Comparison of ENCODE assay signal across 24 cellular contexts in genomic region chr4:40592034-40592433, GRCh38. TPM values are rescaled to one million over a fixed set of nuclear protein-coding genes. Genes with fewer than 3 reads are reported as not detected.
DNase-seq lines count a peak whose midpoint lies in the region; ATAC-seq, FAIRE-seq and TF ChIP-seq lines count a peak whose summit lies in the region.
"Had no signal": no experiment of that assay in that cellular context is flagged by ENCODE, and none has a peak within 500 bp of the region (broad histone marks: within the 10 kb centered on the region; RNA-seq: fewer than 3 reads in every experiment).

No MANE protein-coding gene starts in this region.

- no peak for DNase-seq in A549 (ENCODE audit: low read depth in 1 of 2, low spot score in 1 of 2)
- DNase-seq in GM12878 (ENCODE audit: low read depth, low spot score), result no peak
- DNase-seq in kidney tubule cell (ENCODE audit: low spot score), result peak; percentile 36
- no peak for DNase-seq in Karpas-422
- no peak for DNase-seq in heart right ventricle
- no peak for DNase-seq in NCI-H345 (lab: John Stamatoyannopoulos, UW)
- DNase-seq: ACHN; AML-193; BE2C; Calu3; CD4-positive, alpha-beta T cell; CD8-positive, alpha-beta memory T cell; DMS53; DMS79 treated with DMSO at 0.1 percent for 48 hours; GF-D8; H7; HCEC 1CT had no signal

- RAD21 ChIA-PET in GM12878 (lab: Charles Lee; ENCODE audit: unreplicated experiment), result no interaction called here

- in situ Hi-C loops in GM12878 (cut with MboI), result no loop called here

- H3K9ac ChIP-seq in GM12878 (ENCODE audit: control insufficient read depth, insufficient read depth, low read length), result no peak overlapping the region
- H3K9ac ChIP-seq in liver (ENCODE audit: low read depth in 1 of 2, low read length in 2 of 2), result no peak overlapping the region
- H3K9ac ChIP-seq in Karpas-422 (ENCODE audit: low read length), result no peak overlapping the region
- H3K9ac ChIP-seq: BLaER1 treated with 17β-estradiol and CSF1 and Interleukin-3, amounts not matched to agents 10 nM and 100 nM had no signal

- no peak overlapping the region for H2AFZ ChIP-seq in GM12878 (ENCODE audit: control insufficient read depth, low read depth, low read length)
- H2AFZ ChIP-seq in Karpas-422 (ENCODE audit: low read length), result no peak overlapping the region

- TF ChIP-seq POLR2A in A549 (IDR thresholded peaks at IDR 0.05; ENCODE audit: low read length) (no peak), GM12878 (IDR thresholded peaks at IDR 0.05; ENCODE audit: low read depth, low read length) (no peak)

- TSS peak; percentile 36 for BruUV-seq in GM12878 (replicated peaks; lab: Mats Ljungman, UMichigan)

- H3K27ac ChIP-seq in A549, result peak overlapping the region in 1 of 2 experiments; percentile 54; a peak in 2 of 6 replicates
- no peak overlapping the region for H3K27ac ChIP-seq in GM12878 (ENCODE audit: control insufficient read depth, insufficient read depth)
- peak overlapping the region in 1 of 2 donors; percentile 70 for H3K27ac ChIP-seq in liver (ENCODE audit: low read depth in 1 of 2, low read length in 2 of 2)
- H3K27ac ChIP-seq in Karpas-422 (ENCODE audit: low read length), result no peak overlapping the region
- no peak overlapping the region for H3K27ac ChIP-seq in heart right ventricle
- H3K27ac ChIP-seq: 22Rv1; BLaER1 treated with 17β-estradiol and CSF1 and Interleukin-3, amounts not matched to agents 10 nM and 100 nM had no signal

- WGBS in A549 (ENCODE audit: missing lambda C conversion rate), result 57% methylated on average over 3 of the region's 3 CpGs
- 69% methylated on average over 3 of the region's 3 CpGs for WGBS in GM12878 (ENCODE audit: insufficient coverage, insufficient replicate concordance, low lambda C conversion rate, missing lambda C conversion rate)
- WGBS in liver, result 43% methylated on average over 3 of the region's 3 CpGs
- 87 to 88% methylated on average over 3 of the region's 3 CpGs for WGBS in heart right ventricle, 2 donors

- no peak for FAIRE-seq in A549 (lab: Jason Lieb, UNC)
- FAIRE-seq in GM12878 (lab: Jason Lieb, UNC), result no peak
- FAIRE-seq: A204.1, GM12892, H1 had no signal

- ATAC-seq in A549 (no peak), GM12878 (no peak), HG03175 (IDR thresholded peaks at IDR 0.05; ENCODE audit: unreplicated experiment) (no peak), heart right ventricle (no peak)

- H3K4me1 ChIP-seq in A549 (peaks cover 55% of the 10 kb centered on the region), GM12878 (ENCODE audit: control insufficient read depth, insufficient read depth, low read length) (no peaks in the 10 kb centered on the region; the same call in 1 of the 2 replicates), liver (ENCODE audit: control insufficient read depth in 4 of 4, insufficient read depth in 4 of 4, low read length in 3 of 4) (peaks cover 7 to 16% (median 9%) of the 10 kb centered on the region in 4 donors), Karpas-422 (ENCODE audit: low read length) (peaks cover 4% of the 10 kb centered on the region; the same call in 1 of the 2 replicates), heart right ventricle (peaks cover 0 to 21% (median 0%) of the 10 kb centered on the region in 9 donors)
- H3K4me1 ChIP-seq: BE2C had no signal

- no peaks in the 10 kb centered on the region for H4K20me1 ChIP-seq in GM12878 (ENCODE audit: control insufficient read depth, insufficient read depth)
- H4K20me1 ChIP-seq in Karpas-422 (ENCODE audit: insufficient read depth, low read depth, low read length), result no peaks in the 10 kb centered on the region

- H3K79me2 ChIP-seq in GM12878 (ENCODE audit: control insufficient read depth, insufficient read depth, low read length) (peaks cover 33% of the 10 kb centered on the region), Karpas-422 (ENCODE audit: low read length) (no peaks in the 10 kb centered on the region)

- H3K9me3 ChIP-seq in A549 (no peaks in the 10 kb centered on the region), GM12878 (replicated peaks; ENCODE audit: control insufficient read depth, insufficient read depth, low read length) (no peaks in the 10 kb centered on the region), liver (ENCODE audit: control insufficient read depth in 4 of 4, low read length in 3 of 4) (no peaks in the 10 kb centered on the region), Karpas-422 (ENCODE audit: low read length) (no peaks in the 10 kb centered on the region), heart right ventricle (no peaks in the 10 kb centered on the region)
- H3K9me3 ChIP-seq: BE2C had no signal

- H3K4me3 ChIP-seq in A549, result no peak overlapping the region
- H3K4me3 ChIP-seq in GM12878, result no peak overlapping the region
- no peak overlapping the region for H3K4me3 ChIP-seq in liver (ENCODE audit: low read depth in 1 of 3, low read length in 3 of 3)
- no peak overlapping the region for H3K4me3 ChIP-seq in Karpas-422 (ENCODE audit: low read length)
- H3K4me3 ChIP-seq in heart right ventricle, result no peak overlapping the region
- H3K4me3 ChIP-seq: BLaER1 treated with 17β-estradiol and CSF1 and Interleukin-3, amounts not matched to agents 10 nM and 100 nM had no signal

- SMC1A ChIA-PET in GM12878 (lab: Charles Lee; ENCODE audit: uncharacterized antibody, unreplicated experiment), result interaction anchor here (0.6 to 1.2 kb wide), 2 partner anchors 14 to 38 kb away, joined by 3 read pairs; no protein-coding TSS in a partner anchor

- no peaks in the 10 kb centered on the region for H3K9me2 ChIP-seq in Karpas-422 (replicated peaks; ENCODE audit: insufficient read depth, low read length)

- no peaks in the 10 kb centered on the region for H3K27me3 ChIP-seq in GM12878 (replicated peaks in 1 of 2; ENCODE audit: control insufficient read depth in 2 of 2, insufficient read depth in 2 of 2, low read length in 1 of 2)
- no peaks in the 10 kb centered on the region for H3K27me3 ChIP-seq in liver (ENCODE audit: control insufficient read depth in 4 of 4, insufficient read depth in 4 of 4, low read length in 3 of 4)
- H3K27me3 ChIP-seq in Karpas-422 (ENCODE audit: low read length), result no peaks in the 10 kb centered on the region
- peaks cover 0 to 18% (median 0%) of the 10 kb centered on the region in 7 donors for H3K27me3 ChIP-seq in heart right ventricle
- H3K27me3 ChIP-seq: BE2C; BLaER1 treated with 17β-estradiol and CSF1 and Interleukin-3, amounts not matched to agents 10 nM and 100 nM had no signal

- POLR2A ChIA-PET in A549 (lab: Yijun Ruan, JAX) (no interaction called here), GM12878 (lab: Charles Lee) (interaction anchor here (0.6 to 1.5 kb wide), 3 partner anchors 11 to 506 kb away, joined by 3 to 6 read pairs (median 4); no protein-coding TSS in a partner anchor)

- no peak for TF ChIP-seq RAD21 in A549 (conservative IDR thresholded peaks at IDR 0.05 in 1 of 2, IDR thresholded peaks at IDR 0.05 in 1 of 2)
- no peak for TF ChIP-seq RAD21 in GM12878 (IDR thresholded peaks at IDR 0.05; ENCODE audit: insufficient read depth, low read depth, low read length)
- TF ChIP-seq RAD21 in liver (IDR thresholded peaks at IDR 0.05), result peak; percentile 23 to 53

- TF ChIP-seq CTCF in A549 (IDR thresholded peaks at IDR 0.05) (no peak), GM12878 (IDR thresholded peaks at IDR 0.05 in 2 of 3, conservative IDR thresholded peaks at IDR 0.05 in 1 of 3; ENCODE audit: control insufficient read depth in 2 of 3, extremely low read depth in 1 of 3, insufficient read depth in 1 of 3, low read depth in 3 of 3, low read length in 3 of 3) (no peak), liver (IDR thresholded peaks at IDR 0.05; ENCODE audit: low read depth, low read length, missing input control) (no peak), heart right ventricle (IDR thresholded peaks at IDR 0.05) (no peak)

- TF ChIP-seq EP300 in A549 (IDR thresholded peaks at IDR 0.05) (no peak), GM12878 (IDR thresholded peaks at IDR 0.05; ENCODE audit: borderline replicate concordance in 1 of 2, control insufficient read depth in 1 of 2, low read depth in 2 of 2, low read length in 2 of 2) (no peak)

- CTCF ChIA-PET in A549 (lab: Yijun Ruan, JAX), result interaction anchor here (0.7 kb wide), 1 partner anchor 127 kb away, joined by 3 read pairs; no protein-coding TSS in a partner anchor
- CTCF ChIA-PET in GM12878 (lab: Yijun Ruan, JAX), result interaction anchor here (1.2 kb wide), 1 partner anchor 10 kb away, joined by 4 read pairs; no protein-coding TSS in a partner anchor

- intact Hi-C loops in GM12878 (cut with micrococcal nuclease; ENCODE audit: unreplicated experiment), result no loop called here
- intact Hi-C loops in heart right ventricle (cut with DNase I), result no loop called here

- H3K4me2 ChIP-seq in A549 (peak overlapping the region; percentile 5; the same call in 1 of the 3 replicates), GM12878 (ENCODE audit: control insufficient read depth, insufficient read depth) (no peak overlapping the region), Karpas-422 (ENCODE audit: low read depth, low read length, poor library complexity, severe bottlenecking) (no peak overlapping the region)

- peaks cover 8 to 20% of the 10 kb centered on the region in 2 experiments for H3K36me3 ChIP-seq in GM12878 (ENCODE audit: control insufficient read depth in 2 of 2, insufficient read depth in 2 of 2, low read length in 1 of 2)
- peaks cover 0 to 7% (median 4%) of the 10 kb centered on the region in 4 donors for H3K36me3 ChIP-seq in liver (ENCODE audit: control insufficient read depth in 4 of 4, insufficient read depth in 3 of 4, low read depth in 1 of 4, low read length in 3 of 4)
- no peaks in the 10 kb centered on the region for H3K36me3 ChIP-seq in Karpas-422 (ENCODE audit: insufficient read depth, low read length)
- peaks cover 0 to 17% (median 0%) of the 10 kb centered on the region in 9 donors for H3K36me3 ChIP-seq in heart right ventricle
- H3K36me3 ChIP-seq: BE2C had no signal

RNA-seq across cellular contexts. Expression of gene RBM47, which starts 37.6 kb away (rescaled TPM):
- polyA plus RNA-seq in A549 (2011; rRNA removed) (37.3 and 38.1 TPM in 2 replicates), A549 (2017; fragmentation: RNase III; extraction: RNeasy Plus Mini Kit Qiagen cat#74134 plus additional on column Dnase treatment) (33.2 to 43.3 TPM (median 41.5 TPM) in 3 replicates), GM12878 (2011; rRNA removed) (21.8 and 23.6 TPM in 2 replicates), GM12878 (2014; fragmentation: Illumina TruSeq; extraction: Trizol) (16.9 and 18.1 TPM in 2 replicates), GM12878 (2014; fragmentation: Nextera tagmentation; extraction: Ambion mirVana) (10 to 100 TPM in 1 of 2 experiments, 1 to 10 TPM in 1; 7.9 to 10.1 TPM), GM12878 (2014; rRNA removed) (33.6 and 37.1 TPM in 2 replicates), GM12878 (2016; fragmentation: Nextera tagmentation; extraction: Ambion mirVana) (10 to 100 TPM; 40.5 to 40.6 TPM), liver (10 to 100 TPM; 16.5 to 24.8 TPM), heart right ventricle (1 to 10 TPM in 1 of 2 donors, under 1 TPM in 1; 0.41 to 1.8 TPM)
- polyA plus RNA-seq in A549 (2012; cell fraction: cytosol; rRNA removed), result 53.4 and 68.8 TPM in 2 replicates
- polyA plus RNA-seq in A549 (2012; cell fraction: nucleus; rRNA removed), result 63.9 and 115 TPM in 2 replicates
- polyA minus RNA-seq in A549 (2011; rRNA and poly(A)+ RNA removed), result 37.6 and 44.1 TPM in 2 replicates
- total RNA-seq in GM12878 (2013; cell fraction: nucleolus; rRNA removed), result 158 and 160 TPM in 2 replicates
- total RNA-seq in GM12878 (2014; rRNA removed) (40.6 and 43.1 TPM in 2 replicates), GM12878 (2014; rRNA removed; fragmentation: Illumina TruSeq; extraction: Trizol) (23.7 and 24.4 TPM in 2 replicates), GM12878 (2021) (43.0 and 45.0 TPM in 2 replicates), liver (10 to 100 TPM; 24.7 to 81.2 TPM), heart right ventricle (10 to 100 TPM in 1 of 10 donors, 1 to 10 TPM in 7, under 1 TPM in 2; 0.71 to 14.0 (median 2.5) TPM)
- 12.4 TPM for polyA plus RNA-seq in GM12878 (2011; ENCODE audit: low read depth)
- polyA plus RNA-seq in GM12878 (2011; cell fraction: cytosol; rRNA removed), result 25.9 and 36.2 TPM in 2 replicates
- 29.5 and 41.9 TPM in 2 replicates for polyA plus RNA-seq in GM12878 (2011; cell fraction: nucleus; rRNA removed)
- 12.3 and 16.9 TPM in 2 replicates for polyA plus RNA-seq in GM12878 (2012)
- polyA minus RNA-seq in GM12878 (2011; rRNA and poly(A)+ RNA removed), result 32.3 and 53.0 TPM in 2 replicates
- 22.3 and 26.3 TPM in 2 replicates for polyA minus RNA-seq in GM12878 (2011; cell fraction: cytosol; rRNA and poly(A)+ RNA removed)
- 31.8 and 53.8 TPM in 2 replicates for polyA minus RNA-seq in GM12878 (2011; cell fraction: nucleus; rRNA and poly(A)+ RNA removed)
- total RNA-seq in Karpas-422 (2014; rRNA removed; shearing (Covaris generic); ENCODE audit: low replicate concordance), result not detected in 2 replicates
- polyA plus RNA-seq: CD8-positive, alpha-beta memory T cell had no signal
